22 cellular contexts compared by ENCODE assay signal in the genomic region with DNA sequence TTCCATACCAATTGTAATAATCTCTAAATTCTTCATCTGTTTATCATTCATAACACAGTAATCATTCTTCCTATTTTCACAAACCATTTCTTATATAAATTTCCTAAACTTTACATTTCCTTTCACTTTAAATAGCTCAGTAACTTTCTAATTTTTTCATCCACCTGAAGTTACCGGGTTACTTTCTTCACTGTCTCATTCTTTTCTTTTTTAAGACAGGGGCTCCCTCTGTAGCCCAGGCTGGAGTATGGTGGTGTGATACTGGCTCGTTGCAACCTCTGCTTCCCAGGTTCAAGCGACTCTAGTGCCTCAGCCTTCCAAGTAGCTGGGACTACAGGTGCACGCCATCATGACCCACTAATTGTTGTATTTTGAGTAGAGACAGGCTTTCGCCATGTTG.
"Had no signal": no experiment of that assay in that cellular context is flagged by ENCODE, and none has a peak within 500 bp of the region (broad histone marks: within the 10 kb centered on the region; RNA-seq: fewer than 3 reads in every experiment).

No MANE protein-coding gene starts in this region.

- H3K9me3 ChIP-seq: breast epithelium, esophagus squamous epithelium, spleen, thoracic aorta had no signal

- H3K4me2 ChIP-seq: hepatocyte had no signal

- H3K9me3 Mint-ChIP-seq: mesothelial cell of epicardium; natural killer cell treated with Interleukin-12 subunit alpha and Interleukin-12 subunit beta and Interleukin-15 and Interleukin-18, amount 100 ng/mL, for 72 hours; stimulated activated naive B cell treated with anti-CD40 and anti-IgM and Interleukin-4, amounts not matched to agents 10 μg/mL and 1 μg/mL and 100 μg/mL, for 72 hours had no signal

- H3K27me3 ChIP-seq: breast epithelium, esophagus squamous epithelium, hepatocyte, spleen had no signal

- H3K9ac ChIP-seq: parathyroid adenoma had no signal

- ATAC-seq: left colon; natural killer cell treated with Interleukin-12 subunit alpha and Interleukin-12 subunit beta and Interleukin-15 and Interleukin-18, amount 100 ng/mL, for 72 hours; stimulated activated naive B cell treated with anti-CD40 and anti-IgM and Interleukin-4, amounts not matched to agents 10 μg/mL and 1 μg/mL and 100 μg/mL, for 72 hours had no signal

- H3K36me3 Mint-ChIP-seq: natural killer cell treated with Interleukin-12 subunit alpha and Interleukin-12 subunit beta and Interleukin-15 and Interleukin-18, amount 100 ng/mL, for 72 hours had no signal

- H3K4me1 ChIP-seq: breast epithelium, parathyroid adenoma had no signal

- H3K79me2 ChIP-seq: parathyroid adenoma had no signal

- H3K36me3 ChIP-seq: breast epithelium, esophagus squamous epithelium, thoracic aorta had no signal

- H3K4me1 Mint-ChIP-seq: mesothelial cell of epicardium had no signal

- H3K27me3 Mint-ChIP-seq: natural killer cell treated with Interleukin-12 subunit alpha and Interleukin-12 subunit beta and Interleukin-15 and Interleukin-18, amount 100 ng/mL, for 72 hours; stimulated activated naive B cell treated with anti-CD40 and anti-IgM and Interleukin-4, amounts not matched to agents 10 μg/mL and 1 μg/mL and 100 μg/mL, for 72 hours had no signal

- FAIRE-seq: astrocyte, endothelial cell of umbilical vein had no signal

- H3K27ac ChIP-seq: breast epithelium, esophagus squamous epithelium, hepatocyte, parathyroid adenoma, spleen, thoracic aorta, VCaP had no signal

- H3K4me3 Mint-ChIP-seq: mesothelial cell of epicardium; natural killer cell treated with Interleukin-12 subunit alpha and Interleukin-12 subunit beta and Interleukin-15 and Interleukin-18, amount 100 ng/mL, for 72 hours; stimulated activated naive B cell treated with anti-CD40 and anti-IgM and Interleukin-4, amounts not matched to agents 10 μg/mL and 1 μg/mL and 100 μg/mL, for 72 hours had no signal

- H2AFZ ChIP-seq: hepatocyte, parathyroid adenoma had no signal

- DNase-seq: activated CD4-positive, alpha-beta T cell treated with anti-CD3 and anti-CD28 coated beads for 1 hour; activated CD8-positive, alpha-beta memory T cell treated with anti-CD3 and anti-CD28 coated beads for 24 hours; activated CD8-positive, alpha-beta memory T cell treated with anti-CD3 and anti-CD28 coated beads, Interleukin-2, amount 50 U/mL, for 48 hours; activated effector memory CD4-positive, alpha-beta T cell treated with Interleukin-2 at 50 U/mL for 16 hours; activated naive CD4-positive, alpha-beta T cell treated with anti-CD3 and anti-CD28 coated beads, Interleukin-2, amount 50 U/mL, for 16 hours; activated T-cell treated with anti-CD3 and anti-CD28 coated beads, Interleukin-2, amount 50 U/mL, for 48 hours; cerebellar nuclear complex; effector CD8-positive, alpha-beta T cell; esophagus squamous epithelium; left colon; spleen; stimulated activated naive B cell treated with anti-CD40 and anti-IgM and Interleukin-4, amounts not matched to agents 10 μg/mL and 1 μg/mL and 100 μg/mL, for 72 hours; T-helper 2 cell had no signal

- H3K4me3 ChIP-seq: breast epithelium, esophagus squamous epithelium, hepatocyte, spleen, thoracic aorta had no signal

- H3K27ac Mint-ChIP-seq: mesothelial cell of epicardium; natural killer cell treated with Interleukin-12 subunit alpha and Interleukin-12 subunit beta and Interleukin-15 and Interleukin-18, amount 100 ng/mL, for 72 hours; stimulated activated naive B cell treated with anti-CD40 and anti-IgM and Interleukin-4, amounts not matched to agents 10 μg/mL and 1 μg/mL and 100 μg/mL, for 72 hours had no signal
